ENCODE assay signal across 24 cellular contexts in genomic region chr14:68538641-68539040, GRCh38.
"Had no signal": no experiment of that assay in that cellular context is flagged by ENCODE, and none has a peak within 500 bp of the region (broad histone marks: within the 10 kb centered on the region; RNA-seq: fewer than 3 reads in every experiment).

No MANE protein-coding gene starts in this region.

- H3K27me3 Mint-ChIP-seq: activated B cell treated with CpG ODN at 0.5 μM for 24 hours; activated CD4-positive, alpha-beta memory T cell treated with anti-CD3 and anti-CD28 coated beads, Interleukin-2, amount 10 ng/mL, durations not matched to agents 7 days and 5 days; activated naive CD8-positive, alpha-beta T cell treated with anti-CD3 and anti-CD28 coated beads for 36 hours; activated T-helper 17 cell treated with anti-CD3 and anti-CD28 coated beads, Interleukin-2, amount 50 U/mL, for 72 hours; naive B cell; T-cell had no signal

- H3K4me3 ChIP-seq: cardiac muscle cell, heart right ventricle, mucosa of descending colon, right atrium auricular region, thoracic aorta had no signal

- H3K27ac Mint-ChIP-seq: activated CD4-positive, alpha-beta memory T cell treated with anti-CD3 and anti-CD28 coated beads, Interleukin-2, amount 10 ng/mL, durations not matched to agents 7 days and 5 days; activated naive CD8-positive, alpha-beta T cell treated with anti-CD3 and anti-CD28 coated beads for 36 hours; activated T-helper 17 cell treated with anti-CD3 and anti-CD28 coated beads, Interleukin-2, amount 50 U/mL, for 72 hours; T-cell had no signal

- H3K9me3 ChIP-seq: heart right ventricle, mucosa of descending colon, right atrium auricular region, SK-N-SH, thoracic aorta had no signal

- H3K9me3 Mint-ChIP-seq: activated B cell treated with CpG ODN at 0.5 μM for 24 hours; activated CD4-positive, alpha-beta memory T cell treated with anti-CD3 and anti-CD28 coated beads, Interleukin-2, amount 10 ng/mL, durations not matched to agents 7 days and 5 days; activated naive CD8-positive, alpha-beta T cell treated with anti-CD3 and anti-CD28 coated beads for 36 hours; immature natural killer cell; T-cell had no signal

- FAIRE-seq: colon, frontal cortex, small intestine had no signal

- H3K4me1 Mint-ChIP-seq: activated CD4-positive, alpha-beta memory T cell treated with anti-CD3 and anti-CD28 coated beads, Interleukin-2, amount 10 ng/mL, durations not matched to agents 7 days and 5 days; activated naive CD8-positive, alpha-beta T cell treated with anti-CD3 and anti-CD28 coated beads for 36 hours had no signal

- H3K4me2 ChIP-seq: SK-N-SH had no signal

- H3K36me3 Mint-ChIP-seq: activated naive CD8-positive, alpha-beta T cell treated with anti-CD3 and anti-CD28 coated beads for 36 hours; T-cell had no signal

- H3K36me3 ChIP-seq: cardiac muscle cell, heart right ventricle, right atrium auricular region, thoracic aorta had no signal

- H3K27ac ChIP-seq: thoracic aorta had no signal

- H3K4me3 Mint-ChIP-seq: activated B cell treated with CpG ODN at 0.5 μM for 24 hours; activated CD4-positive, alpha-beta memory T cell treated with anti-CD3 and anti-CD28 coated beads, Interleukin-2, amount 10 ng/mL, durations not matched to agents 7 days and 5 days; activated naive CD8-positive, alpha-beta T cell treated with anti-CD3 and anti-CD28 coated beads for 36 hours; activated T-helper 17 cell treated with anti-CD3 and anti-CD28 coated beads, Interleukin-2, amount 50 U/mL, for 72 hours; immature natural killer cell; naive B cell; T-cell had no signal

- DNase-seq: activated B cell treated with CpG ODN at 0.5 μM for 24 hours; activated CD4-positive, alpha-beta memory T cell treated with anti-CD3 and anti-CD28 coated beads, Interleukin-2, amount 10 ng/mL, durations not matched to agents 7 days and 5 days; activated CD4-positive, alpha-beta T cell treated with anti-CD3 and anti-CD28 coated beads for 4 hours; activated naive CD4-positive, alpha-beta T cell; activated naive CD8-positive, alpha-beta T cell treated with anti-CD3 and anti-CD28 coated beads for 36 hours; activated T-cell treated with anti-CD3 and anti-CD28 coated beads, Interleukin-2, amount 50 U/mL, for 1 hour; amniotic stem cell; immature natural killer cell; kidney glomerular epithelial cell; left ventricle myocardium superior; mucosa of descending colon; naive B cell; posterior cingulate gyrus; SK-N-SH; small intestine; stimulated activated CD4-positive, alpha-beta T cell treated with anti-CD3 and anti-CD28 coated beads, Interleukin-4, amount 100 ng/mL, for 1 hour; T-cell had no signal

- H3K27me3 ChIP-seq: cardiac muscle cell, heart right ventricle, right atrium auricular region had no signal

- ATAC-seq: activated T-helper 17 cell treated with anti-CD3 and anti-CD28 coated beads, Interleukin-2, amount 50 U/mL, for 72 hours; mucosa of descending colon; T-cell had no signal
